8 cellular contexts compared by ENCODE assay signal in the genomic region with DNA sequence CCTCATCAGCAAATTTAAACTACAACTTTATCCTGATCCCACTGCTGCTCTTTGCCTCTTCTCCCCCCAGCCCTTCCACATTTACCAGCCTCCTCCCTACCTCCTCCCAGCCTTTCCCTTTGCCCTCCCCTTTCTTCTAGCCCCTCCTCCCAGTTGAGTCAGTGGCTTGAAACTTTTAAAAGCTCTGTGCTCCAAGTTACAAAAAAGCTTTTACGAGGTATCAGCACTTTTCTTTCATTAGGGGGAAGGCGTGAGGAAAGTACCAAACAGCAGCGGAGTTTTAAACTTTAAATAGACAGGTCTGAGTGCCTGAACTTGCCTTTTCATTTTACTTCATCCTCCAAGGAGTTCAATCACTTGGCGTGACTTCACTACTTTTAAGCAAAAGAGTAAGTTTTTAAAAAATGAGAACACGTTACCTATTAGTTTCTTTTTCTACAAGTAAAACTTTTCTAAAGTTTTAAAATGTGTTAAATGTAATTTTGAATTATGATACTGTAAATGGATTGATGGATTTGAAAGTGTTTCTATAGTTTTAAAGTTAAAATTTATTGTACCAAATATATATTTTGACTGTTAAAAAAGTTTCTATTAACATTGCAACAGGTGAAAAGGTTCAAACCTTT. TPM values are rescaled to one million over a fixed set of nuclear protein-coding genes. Genes with fewer than 3 reads are reported as not detected.
DNase-seq lines count a peak whose midpoint lies in the region; ATAC-seq, FAIRE-seq and TF ChIP-seq lines count a peak whose summit lies in the region.

A gene (plus strand): TSS at position 203 of the 626 bp plus-strand sequence. CDS start 11,202 bp downstream, outside the sequence.

- H3K79me2 ChIP-seq in keratinocyte (ENCODE audit: control insufficient read depth, insufficient read depth, low read length), result peaks cover 35% of the 10 kb centered on the region

- peak within 1 kb of the TSS; percentile 96 for H3K27ac ChIP-seq in keratinocyte (ENCODE audit: control insufficient read depth, insufficient read depth, low read length)
- H3K27ac ChIP-seq in small intestine (ENCODE audit: low read depth in 1 of 2, low read length in 1 of 2), result peak within 1 kb of the TSS in 1 of 2 donors; percentile 89

- H3K4me1 ChIP-seq in keratinocyte (ENCODE audit: control insufficient read depth, extremely low read depth, insufficient read depth, low read length) (peaks cover 25% of the 10 kb centered on the region), small intestine (ENCODE audit: control insufficient read depth in 2 of 2, insufficient read depth in 1 of 2, low read depth in 1 of 2, low read length in 1 of 2) (no peaks in the 10 kb centered on the region)

- H3K27me3 ChIP-seq in keratinocyte (ENCODE audit: control insufficient read depth, extremely low read depth, insufficient read depth, low read length), result no peaks in the 10 kb centered on the region
- H3K27me3 ChIP-seq in small intestine (ENCODE audit: control insufficient read depth in 2 of 2, insufficient read depth in 2 of 2, low read length in 2 of 2), result no peaks in the 10 kb centered on the region

- TF ChIP-seq CTCF in AG09309 (IDR thresholded peaks at IDR 0.05; ENCODE audit: control insufficient read depth, insufficient read depth, low read depth, low read length, missing control alignments) (no peak), choroid plexus epithelial cell (conservative IDR thresholded peaks at IDR 0.05; ENCODE audit: low read depth, low read length) (peak; percentile 16), keratinocyte (optimal IDR thresholded peaks at IDR 0.05 in 1 of 3, IDR thresholded peaks at IDR 0.05 in 1 of 3, conservative IDR thresholded peaks at IDR 0.05 in 1 of 3; ENCODE audit: extremely low read depth in 1 of 3, insufficient read depth in 2 of 3, low read length in 3 of 3) (no peak)

- H3K9ac ChIP-seq in keratinocyte (ENCODE audit: control insufficient read depth, extremely low read depth, insufficient read depth, low read length), result peak within 1 kb of the TSS; percentile 84

- peak; percentile 81 for FAIRE-seq in keratinocyte (lab: Jason Lieb, UNC)
- FAIRE-seq in small intestine (lab: Jason Lieb, UNC), result peak; percentile 88

- H3K9me1 ChIP-seq in keratinocyte (ENCODE audit: control insufficient read depth, extremely low read depth, insufficient read depth, low read length), result no peaks in the 10 kb centered on the region

- H4K20me1 ChIP-seq in keratinocyte (ENCODE audit: control insufficient read depth, extremely low read depth, insufficient read depth, low read length), result no peaks in the 10 kb centered on the region

- ATAC-seq in HG03378 (IDR thresholded peaks at IDR 0.05; ENCODE audit: unreplicated experiment), result no peak

- H3K36me3 ChIP-seq in keratinocyte (ENCODE audit: control insufficient read depth in 2 of 2, extremely low read depth in 1 of 2, insufficient read depth in 2 of 2, low read length in 2 of 2), result no peaks in the 10 kb centered on the region
- no peaks in the 10 kb centered on the region for H3K36me3 ChIP-seq in small intestine (ENCODE audit: control insufficient read depth in 2 of 2, insufficient read depth in 2 of 2, low read length in 2 of 2)

- H3K4me3 ChIP-seq in AG09309 (ENCODE audit: control insufficient read depth, low read depth, low read length) (peak within 1 kb of the TSS; percentile 95), choroid plexus epithelial cell (ENCODE audit: low read depth, low read length) (peak within 1 kb of the TSS; percentile 80), keratinocyte (ENCODE audit: control insufficient read depth in 2 of 3, extremely low read depth in 1 of 3, insufficient read depth in 2 of 3, low read depth in 1 of 3, low read length in 3 of 3) (peak within 1 kb of the TSS; percentile 63 to 98 (median 90)), small intestine (ENCODE audit: low read depth in 1 of 2, low read length in 2 of 2) (peak within 1 kb of the TSS in 1 of 2 donors; percentile 70)

- H2AFZ ChIP-seq in keratinocyte (ENCODE audit: control insufficient read depth, low read length), result peak within 1 kb of the TSS; percentile 72

- dilution Hi-C loops in keratinocyte (cut with MboI; ENCODE audit: extremely low pct_ligation_motif_present, low sequenced_read_pairs), result no loop called here

- 6 to 24% (median 20%) methylated on average over 5 of the region's 5 CpGs for WGBS in small intestine, 3 donors

- H3K4me2 ChIP-seq in keratinocyte (ENCODE audit: control insufficient read depth, extremely low read depth, insufficient read depth, low read depth, low read length), result peak within 1 kb of the TSS; percentile 93

- no peaks in the 10 kb centered on the region for H3K9me3 ChIP-seq in keratinocyte (ENCODE audit: control insufficient read depth, low read depth, low read length)
- no peaks in the 10 kb centered on the region for H3K9me3 ChIP-seq in small intestine (ENCODE audit: control insufficient read depth, low read depth)

- DNase-seq in AG09309 (ENCODE audit: low read depth) (peak; percentile 58), LoVo (ENCODE audit: low spot score) (peak; percentile 50), choroid plexus epithelial cell (ENCODE audit: low read depth) (peak; percentile 89), keratinocyte (ENCODE audit: low read depth, low spot score) (peak; percentile 41), small intestine (peak; percentile 56), NCI-H510A treated with DMSO at 0.1 percent for 48 hours (lab: John Stamatoyannopoulos, UW) (no peak), NCI-H1694 (lab: John Stamatoyannopoulos, UW) (no peak)

RNA-seq across cellular contexts. Expression of the gene that starts here (rescaled TPM):
- polyA plus RNA-seq in keratinocyte, result 114 to 199 TPM (median 164 TPM) in 3 replicates
- 132 TPM for polyA plus RNA-seq in keratinocyte (2011; ENCODE audit: low read depth)
- polyA plus RNA-seq in keratinocyte (2011; cell fraction: cytosol; rRNA removed), result 32.4 and 55.3 TPM in 2 replicates
- 228 and 282 TPM in 2 replicates for polyA plus RNA-seq in keratinocyte (2011; cell fraction: nucleus; rRNA removed)
- polyA plus RNA-seq in keratinocyte (2012; ENCODE audit: low replicate concordance), result 94.0 and 190 TPM in 2 replicates
- 79.3 to 246 TPM (median 164 TPM) in 3 replicates for polyA minus RNA-seq in keratinocyte
- 50.5 TPM for polyA minus RNA-seq in keratinocyte (2011; cell fraction: cytosol; rRNA and poly(A)+ RNA removed)
- 204 and 344 TPM in 2 replicates for polyA minus RNA-seq in keratinocyte (2011; cell fraction: nucleus; rRNA and poly(A)+ RNA removed)
- polyA plus RNA-seq in small intestine, result 10 to 100 TPM in 1 of 3 donors, 1 to 10 TPM in 1, under 1 TPM in 1; 0.89 to 31.3 (median 3.0) TPM

Comparison
In these comparisons a context has a peak if more than half of its experiments do, and no peak if none do; other contexts are left out.
1. DNase-seq: peak in AG09309 (single experiment), LoVo (single experiment), choroid plexus epithelial cell (single experiment), keratinocyte (single experiment) and small intestine (single experiment); none in NCI-H510A treated with DMSO at 0.1 percent for 48 hours (single experiment) and NCI-H1694 (single experiment).